In the genomic region with DNA sequence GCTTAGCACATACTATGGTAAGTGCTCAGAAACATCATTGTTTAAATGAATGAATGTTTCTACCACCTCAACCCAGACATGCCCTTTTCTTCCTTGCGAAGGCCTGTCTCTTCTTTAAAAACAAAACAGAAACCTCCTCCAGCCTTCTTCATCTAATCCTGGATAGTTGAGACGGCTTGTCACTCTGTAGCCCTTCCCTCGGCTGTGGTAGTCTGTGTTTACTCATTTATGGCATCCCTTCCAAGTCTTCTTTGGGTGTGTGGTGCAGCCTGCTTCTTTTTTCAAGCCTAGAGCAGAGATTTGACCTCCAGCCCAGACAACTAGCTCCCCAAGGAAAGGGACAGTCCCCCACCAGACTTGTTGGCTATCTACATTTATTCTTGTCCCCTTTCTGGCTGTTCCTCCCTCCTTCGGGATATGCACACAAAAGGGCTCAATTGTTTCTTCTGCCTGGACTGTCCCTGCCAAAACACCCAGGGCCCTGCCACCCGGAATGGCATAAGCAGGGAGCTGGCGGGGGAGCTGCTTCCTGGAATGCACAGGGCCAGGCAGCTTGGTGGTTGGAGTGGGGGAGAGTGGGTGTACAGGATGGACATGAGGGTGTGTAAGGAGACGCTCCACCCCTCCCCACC, we compare ENCODE assay signal across 15 cellular contexts.
DNase-seq lines count a peak whose midpoint lies in the region; ATAC-seq, FAIRE-seq and TF ChIP-seq lines count a peak whose summit lies in the region.
"Had no signal": no experiment of that assay in that cellular context is flagged by ENCODE, and none has a peak within 500 bp of the region (broad histone marks: within the 10 kb centered on the region; RNA-seq: fewer than 3 reads in every experiment).

No MANE protein-coding gene starts in this region.

- H3K9me3 ChIP-seq in right atrium auricular region, result no peaks in the 10 kb centered on the region
- H3K9me3 ChIP-seq in sigmoid colon, result no peaks in the 10 kb centered on the region
- no peaks in the 10 kb centered on the region for H3K9me3 ChIP-seq in BE2C

- H3K36me3 ChIP-seq in right atrium auricular region (no peaks in the 10 kb centered on the region), sigmoid colon (no peaks in the 10 kb centered on the region), BE2C (no peaks in the 10 kb centered on the region)

- ATAC-seq in HG02798 (IDR thresholded peaks at IDR 0.05; ENCODE audit: poor library complexity, unreplicated experiment) (no peak), left lobe of liver (no peak)
- ATAC-seq: activated naive CD8-positive, alpha-beta T cell treated with anti-CD3 and anti-CD28 coated beads, Interleukin-2, amount 50 U/mL, for 24 hours had no signal

- intact Hi-C loops in sigmoid colon (cut with DNase I), result loop anchor here (2.0 kb wide), 1 partner anchor 19 kb away; no protein-coding TSS in a partner anchor

- H3K27ac ChIP-seq in right atrium auricular region (peak overlapping the region; percentile 86 to 93), sigmoid colon (peak overlapping the region; percentile 42 to 66 (median 53))

- WGBS in sigmoid colon, 2 donors, result 61 to 71% methylated on average over 7 of the region's 7 CpGs

- peaks cover 0 to 84% of the 10 kb centered on the region in 2 donors for H3K4me1 ChIP-seq in right atrium auricular region
- peaks cover 0 to 29% (median 23%) of the 10 kb centered on the region in 4 donors for H3K4me1 ChIP-seq in sigmoid colon
- no peaks in the 10 kb centered on the region for H3K4me1 ChIP-seq in BE2C

- no peak for TF ChIP-seq EP300 in sigmoid colon (IDR thresholded peaks at IDR 0.05)

- FAIRE-seq in HTR-8/SVneo (lab: Jason Lieb, UNC), result no peak

- H3K4me3 ChIP-seq in cardiac fibroblast (replicated peaks in 1 of 2; ENCODE audit: low read depth in 2 of 2, low read length in 2 of 2), result no peak overlapping the region
- H3K4me3 ChIP-seq in right atrium auricular region, result peak overlapping the region; percentile 1
- no peak overlapping the region for H3K4me3 ChIP-seq in sigmoid colon
- H3K4me3 ChIP-seq in BE2C (ENCODE audit: low read depth, low read length), result no peak overlapping the region

- H3K27me3 ChIP-seq in right atrium auricular region (no peaks in the 10 kb centered on the region), sigmoid colon (no peaks in the 10 kb centered on the region), BE2C (no peaks in the 10 kb centered on the region)

- TF ChIP-seq POLR2A in sigmoid colon (IDR thresholded peaks at IDR 0.05), result no peak

- TF ChIP-seq CTCF in cardiac fibroblast (IDR thresholded peaks at IDR 0.05; ENCODE audit: low read depth, low read length), result no peak
- TF ChIP-seq CTCF in right atrium auricular region (IDR thresholded peaks at IDR 0.05), result no peak
- no peak for TF ChIP-seq CTCF in sigmoid colon (IDR thresholded peaks at IDR 0.05)
- TF ChIP-seq CTCF in BE2C (IDR thresholded peaks at IDR 0.05; ENCODE audit: low read depth, low read length), result no peak

- DNase-seq in AG20443 (ENCODE audit: low spot score), result peak; percentile 55
- peak; percentile 25 to 70 for DNase-seq in cardiac fibroblast (ENCODE audit: low read depth in 2 of 2)
- DNase-seq in right atrium auricular region (ENCODE audit: low spot score), result peak; percentile 77
- DNase-seq in sigmoid colon, result no peak
- no peak for DNase-seq in HTR-8/SVneo (ENCODE audit: insufficient read length, low spot score)
- no peak for DNase-seq in left lobe of liver (ENCODE audit: low spot score)
- DNase-seq in BE2C, result no peak
- DNase-seq: activated CD4-positive, alpha-beta T cell treated with anti-CD3 and anti-CD28 coated beads for 4 hours; activated naive CD8-positive, alpha-beta T cell treated with anti-CD3 and anti-CD28 coated beads, Interleukin-2, amount 50 U/mL, for 24 hours; cortex of kidney; immature natural killer cell; NCI-H1048; SHP77; stimulated activated CD4-positive, alpha-beta T cell treated with anti-CD3 and anti-CD28 coated beads, Interleukin-2, amount 100 ng/mL, for 24 hours had no signal

Comparison
In these comparisons a context has a peak if more than half of its experiments do, and no peak if none do; other contexts are left out.
1. DNase-seq: peak in AG20443 (single experiment), cardiac fibroblast (2 of 2) and right atrium auricular region (single experiment); none in sigmoid colon (single experiment), HTR-8/SVneo (single experiment), left lobe of liver (single experiment) and BE2C (single experiment).
2. H3K4me3 ChIP-seq: peak in right atrium auricular region (2 of 2); none in cardiac fibroblast (0 of 2), sigmoid colon (0 of 4) and BE2C (single experiment).